Comparison of ENCODE assay signal across 8 cellular contexts in genomic region chr1:184036517-184036949, GRCh38. TPM values are rescaled to one million over a fixed set of nuclear protein-coding genes. Genes with fewer than 3 reads are reported as not detected.
DNase-seq lines count a peak whose midpoint lies in the region; ATAC-seq, FAIRE-seq and TF ChIP-seq lines count a peak whose summit lies in the region.

No MANE protein-coding gene starts in this region.

- H2BK12ac ChIP-seq in neuronal stem cell (ENCODE audit: low read length), result peak overlapping the region; percentile 64

- peak overlapping the region; percentile 29 for H2BK120ac ChIP-seq in neuronal stem cell (ENCODE audit: low read depth, low read length)

- no peak overlapping the region for H4K91ac ChIP-seq in neuronal stem cell (ENCODE audit: low read depth, low read length, poor library complexity)

- H3K4me1 ChIP-seq in ACC112 (ENCODE audit: control insufficient read depth, insufficient read depth, low read length, unreplicated experiment), result no peaks in the 10 kb centered on the region
- H3K4me1 ChIP-seq in neuronal stem cell (ENCODE audit: control insufficient read depth in 2 of 2, insufficient read depth in 1 of 2, low read depth in 1 of 2, low read length in 2 of 2), result peaks cover 6 to 7% of the 10 kb centered on the region in 2 donors

- ATAC-seq in GM18498 (IDR thresholded peaks at IDR 0.05; ENCODE audit: unreplicated experiment) (peak; percentile 29), GM21786 (IDR thresholded peaks at IDR 0.05; ENCODE audit: unreplicated experiment) (no peak)

- DNase-seq in activated T-cell treated with anti-CD3 and anti-CD28 coated beads, Interleukin-2, amount 50 U/mL, for 1 hour, result peak; percentile 23
- DNase-seq in frontal cortex (ENCODE audit: low spot score in 2 of 2) (peak; percentile 47 to 50), neuronal stem cell (ENCODE audit: low spot score) (no peak), OCI-M2 (lab: John Stamatoyannopoulos, UW; ENCODE audit: unreplicated experiment) (no peak)

- H3K9me3 ChIP-seq in neuronal stem cell (replicated peaks in 1 of 2; ENCODE audit: control insufficient read depth in 2 of 2, insufficient read depth in 1 of 2, low read depth in 1 of 2, low read length in 2 of 2), result peaks cover 0 to 3% of the 10 kb centered on the region in 2 donors

- H3K4ac ChIP-seq in neuronal stem cell (ENCODE audit: low read length), result peak overlapping the region; percentile 84

- peaks cover 2% of the 10 kb centered on the region for H3K79me1 ChIP-seq in neuronal stem cell (ENCODE audit: low read depth, low read length)

- WGBS in neuronal stem cell (ENCODE audit: extremely low coverage in 2 of 2, insufficient read length in 2 of 2, insufficient replicate concordance in 1 of 2), 2 donors, result no CpG with 5 or more reads among the region's 29 CpGs

- H3K18ac ChIP-seq in neuronal stem cell (ENCODE audit: low read length), result peak overlapping the region; percentile 95

- peak overlapping the region; percentile 48 for H2AK5ac ChIP-seq in neuronal stem cell (ENCODE audit: low read depth, low read length)

- H3K27ac ChIP-seq in ACC112 (ENCODE audit: low read depth, low read length) (no peak overlapping the region), neuronal stem cell (replicated peaks; ENCODE audit: low read length) (no peak overlapping the region)

- H3K9ac ChIP-seq in neuronal stem cell (ENCODE audit: low read depth, low read length, poor library complexity), result peak overlapping the region; percentile 89

- H3K14ac ChIP-seq in neuronal stem cell (ENCODE audit: low read length), result peak overlapping the region; percentile 12

- no peak for TF ChIP-seq EP300 in Ishikawa (IDR thresholded peaks at IDR 0.05; ENCODE audit: borderline replicate concordance)

- no peak overlapping the region for H4K8ac ChIP-seq in neuronal stem cell (ENCODE audit: low read depth, low read length)

- peak overlapping the region; percentile 93 for H3K4me3 ChIP-seq in ACC112 (ENCODE audit: low read depth, low read length)
- peak overlapping the region; percentile 61 to 86 for H3K4me3 ChIP-seq in neuronal stem cell (ENCODE audit: low read length in 2 of 2)

- H3K23ac ChIP-seq in neuronal stem cell (ENCODE audit: low read depth, low read length, poor library complexity), result no peak overlapping the region

- H3K79me2 ChIP-seq in ACC112 (ENCODE audit: control insufficient read depth, insufficient read depth, low read length, unreplicated experiment), result no peaks in the 10 kb centered on the region

- peak overlapping the region; percentile 85 for H3K4me2 ChIP-seq in neuronal stem cell (ENCODE audit: insufficient read depth, low read length, poor library complexity, severe bottlenecking)

- peak overlapping the region; percentile 71 for H2BK5ac ChIP-seq in neuronal stem cell (ENCODE audit: low read length)

- no peaks in the 10 kb centered on the region for H3K36me3 ChIP-seq in ACC112 (ENCODE audit: insufficient read depth, low read length)
- no peaks in the 10 kb centered on the region for H3K36me3 ChIP-seq in neuronal stem cell (replicated peaks in 1 of 2; ENCODE audit: control insufficient read depth in 2 of 2, insufficient read depth in 2 of 2, low read length in 2 of 2)

- H2BK15ac ChIP-seq in neuronal stem cell (ENCODE audit: low read length), result peak overlapping the region; percentile 79

- H3K27me3 ChIP-seq in ACC112 (ENCODE audit: insufficient read depth, low read length) (peaks cover 25% of the 10 kb centered on the region), neuronal stem cell (ENCODE audit: control insufficient read depth in 3 of 3, insufficient read depth in 3 of 3, low read depth in 1 of 3, low read length in 3 of 3) (peaks cover 0 to 2% (median 0%) of the 10 kb centered on the region in 3 experiments)

- H2AFZ ChIP-seq in ACC112 (ENCODE audit: low read length, unreplicated experiment), result peak overlapping the region; percentile 94
- H2AFZ ChIP-seq in neuronal stem cell (ENCODE audit: low read length), result peak overlapping the region; percentile 96

- no peak for FAIRE-seq in frontal cortex (lab: Jason Lieb, UNC)

- no peak for TF ChIP-seq RAD21 in Ishikawa (IDR thresholded peaks at IDR 0.05; ENCODE audit: low read depth)

TF ChIP-seq in Ishikawa, 13 proteins besides CTCF, POLR2A, EP300 and RAD21:
- no peak for TF ChIP-seq YY1 (IDR thresholded peaks at IDR 0.05; ENCODE audit: low read depth)
- no peak for TF ChIP-seq TEAD4 (IDR thresholded peaks at IDR 0.05)
- TF ChIP-seq MAX (IDR thresholded peaks at IDR 0.05), result 0 out of 2 replicates have a peak, but pooled peaks have one; percentile 45
- TF ChIP-seq CEBPB (IDR thresholded peaks at IDR 0.05), result no peak
- peak; percentile 64; the same call in 1 of the 2 replicates for TF ChIP-seq TAF1 (IDR thresholded peaks at IDR 0.05; ENCODE audit: low read depth)
TF ChIP-seq in Ishikawa: peak in this region for 2.

RNA-seq across cellular contexts. Expression of gene COLGALT2, which starts 1.0 kb away (rescaled TPM):
- 13.9 TPM for total RNA-seq in frontal cortex
- polyA plus RNA-seq in neuronal stem cell (2013, experiment 1 of 2), result 13.7 TPM
- polyA plus RNA-seq in neuronal stem cell (2013, experiment 2 of 2), result 14.1 TPM

RNA-seq across cellular contexts. Expression of gene TSEN15, which starts 15.0 kb away (rescaled TPM):
- 30.2 TPM for total RNA-seq in frontal cortex
- polyA plus RNA-seq in neuronal stem cell (2013, experiment 1 of 2), result 58.2 TPM
- polyA plus RNA-seq in neuronal stem cell (2013, experiment 2 of 2), result 60.1 TPM

Comparison
In these comparisons a context has a peak if more than half of its experiments do, and no peak if none do; other contexts are left out.
1. DNase-seq: peak in activated T-cell treated with anti-CD3 and anti-CD28 coated beads, Interleukin-2, amount 50 U/mL, for 1 hour (single experiment) and frontal cortex (2 of 2); none in neuronal stem cell (single experiment) and OCI-M2 (single experiment).